In the genomic region with DNA sequence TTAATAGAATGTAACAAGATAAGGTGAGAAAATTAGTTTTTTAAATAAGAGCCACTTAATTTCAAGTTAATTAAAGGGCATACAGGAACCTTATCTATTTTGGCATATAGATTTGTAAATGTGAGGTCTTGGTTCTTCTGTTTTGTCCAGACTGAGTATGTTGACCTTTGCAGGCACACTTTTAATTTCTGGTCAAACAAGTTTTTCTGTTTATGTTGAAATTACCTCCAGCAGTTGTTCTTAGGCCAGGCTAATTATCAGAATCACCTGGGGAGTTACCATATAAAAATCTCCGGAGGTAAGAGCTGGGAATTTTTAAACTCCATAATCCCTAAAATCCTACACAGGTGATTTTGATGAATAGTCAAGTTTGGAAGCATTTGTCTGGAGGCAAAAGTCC, we compare ENCODE assay signal across 19 cellular contexts.
DNase-seq lines count a peak whose midpoint lies in the region; ATAC-seq, FAIRE-seq and TF ChIP-seq lines count a peak whose summit lies in the region.
"Had no signal": no experiment of that assay in that cellular context is flagged by ENCODE, and none has a peak within 500 bp of the region (broad histone marks: within the 10 kb centered on the region; RNA-seq: fewer than 3 reads in every experiment).

No MANE protein-coding gene starts in this region.

- H3K4me2 ChIP-seq in endothelial cell of umbilical vein (ENCODE audit: insufficient read depth, low read length) = peak overlapping the region; percentile 73
- H3K4me2 ChIP-seq: BLaER1 had no signal

- H3K36me3 ChIP-seq in endothelial cell of umbilical vein (ENCODE audit: control insufficient read depth in 2 of 2, extremely low read depth in 1 of 2, insufficient read depth in 2 of 2, low read length in 2 of 2) (no peaks in the 10 kb centered on the region), psoas muscle (ENCODE audit: insufficient read depth in 1 of 2, low read depth in 1 of 2) (no peaks in the 10 kb centered on the region), gastrocnemius medialis (no peaks in the 10 kb centered on the region)
- H3K36me3 ChIP-seq: BLaER1 had no signal

- TF ChIP-seq POLR2A in endothelial cell of umbilical vein (IDR thresholded peaks at IDR 0.05; ENCODE audit: low read depth, low read length) (no peak), gastrocnemius medialis (IDR thresholded peaks at IDR 0.05) (no peak)

- no peak for ATAC-seq in psoas muscle
- ATAC-seq in GM18907 (IDR thresholded peaks at IDR 0.05; ENCODE audit: unreplicated experiment) = no peak
- no peak for ATAC-seq in gastrocnemius medialis
- ATAC-seq: activated naive CD8-positive, alpha-beta T cell treated with anti-CD3 and anti-CD28 coated beads, Interleukin-2, amount 50 U/mL, for 24 hours; K562 had no signal

- peak overlapping the region; percentile 75 for H3K27ac Mint-ChIP-seq in HFFc6
- H3K27ac Mint-ChIP-seq: activated naive CD8-positive, alpha-beta T cell treated with anti-CD3 and anti-CD28 coated beads, Interleukin-2, amount 50 U/mL, for 24 hours had no signal

- whole genome bisulfite sequencing in psoas muscle, 3 donors = 41 to 54% (median 50%) methylated on average over 1 of the region's 1 CpG

- H3K9me3 ChIP-seq in endothelial cell of umbilical vein (replicated peaks; ENCODE audit: control insufficient read depth, insufficient read depth, low read length) = no peaks in the 10 kb centered on the region
- H3K9me3 ChIP-seq in psoas muscle = no peaks in the 10 kb centered on the region
- no peaks in the 10 kb centered on the region for H3K9me3 ChIP-seq in gastrocnemius medialis
- H3K9me3 ChIP-seq: BLaER1 had no signal

- no peaks in the 10 kb centered on the region for H3K27me3 Mint-ChIP-seq in HFFc6 (ENCODE audit: insufficient read depth)
- H3K27me3 Mint-ChIP-seq: activated naive CD8-positive, alpha-beta T cell treated with anti-CD3 and anti-CD28 coated beads, Interleukin-2, amount 50 U/mL, for 24 hours had no signal

- intact Hi-C loops in endothelial cell of umbilical vein (cut with micrococcal nuclease) = loop anchor here (1.0 to 10.0 kb wide), 10 partner anchors 9 to 953 kb away; no protein-coding TSS in a partner anchor
- intact Hi-C loops in psoas muscle (cut with DNase I) = loop anchor here in 1 of 2 donors (10.0 kb wide), 1 partner anchor 225 kb away; a partner anchor contains a TSS
- intact Hi-C loops in gastrocnemius medialis (cut with DNase I; ENCODE audit: low total_unique reads) = loop anchor here (10.0 kb wide), 1 partner anchor 225 kb away; a partner anchor contains a TSS

- no peaks in the 10 kb centered on the region for H4K20me1 ChIP-seq in endothelial cell of umbilical vein (replicated peaks; ENCODE audit: control insufficient read depth, extremely low read depth, insufficient read depth, low read length)
- H4K20me1 ChIP-seq: BLaER1 had no signal

- TF ChIP-seq CTCF in HFFc6 (IDR thresholded peaks at IDR 0.05) (no peak), endothelial cell of umbilical vein (IDR thresholded peaks at IDR 0.05; ENCODE audit: extremely low read depth in 1 of 2, insufficient read depth in 1 of 2, low read depth in 1 of 2, low read length in 2 of 2) (no peak), psoas muscle (IDR thresholded peaks at IDR 0.05) (no peak), gastrocnemius medialis (IDR thresholded peaks at IDR 0.05 in 4 of 5, conservative IDR thresholded peaks at IDR 0.05 in 1 of 5) (no peak)

- no peaks in the 10 kb centered on the region for H3K9me1 ChIP-seq in endothelial cell of umbilical vein (replicated peaks; ENCODE audit: control insufficient read depth, extremely low read depth, insufficient read depth, low read length)

- H3K27me3 ChIP-seq in endothelial cell of umbilical vein (ENCODE audit: control insufficient read depth in 2 of 2, insufficient read depth in 2 of 2, low read length in 2 of 2) (no peaks in the 10 kb centered on the region), psoas muscle (ENCODE audit: insufficient read depth in 3 of 3, low read length in 2 of 3) (no peaks in the 10 kb centered on the region), gastrocnemius medialis (no peaks in the 10 kb centered on the region)
- H3K27me3 ChIP-seq: BLaER1 had no signal

- dilution Hi-C loops in endothelial cell of umbilical vein (cut with MboI; ENCODE audit: extremely low pct_ligation_motif_present, low sequenced_read_pairs) = no loop called here

- DNase-seq in HFFc6 (no peak), NCI-H748 treated with DMSO at 0.1 percent for 48 hours (lab: John Stamatoyannopoulos, UW) (peak; percentile 40), endothelial cell of umbilical vein (ENCODE audit: low read depth, low spot score) (no peak), psoas muscle (no peak), SHP77 treated with DMSO at 0.1 percent for 48 hours (lab: John Stamatoyannopoulos, UW) (no peak), gastrocnemius medialis (no peak)
- DNase-seq: activated CD4-positive, CD25-positive, alpha-beta regulatory T cell; activated naive CD8-positive, alpha-beta T cell treated with anti-CD3 and anti-CD28 coated beads, Interleukin-2, amount 50 U/mL, for 24 hours; caudate nucleus; effector CD4-positive, alpha-beta T cell; GOT3; NCI-H2171; NK-92 treated with Interleukin-12 subunit alpha and Interleukin-12 subunit beta, amount 100 ng/mL, for 24 hours; nucleus accumbens; T-helper 2 cell had no signal

- POLR2A ChIA-PET in endothelial cell of umbilical vein (lab: Charles Lee) = interaction anchor here (0.9 to 1.8 kb wide), 2 partner anchors 227 to 228 kb away, joined by 3 to 5 read pairs; a partner anchor contains a TSS

- TSS peak; percentile 94 for BruUV-seq in endothelial cell of umbilical vein (replicated peaks; lab: Mats Ljungman, UMichigan)

- no peaks in the 10 kb centered on the region for H3K79me2 ChIP-seq in endothelial cell of umbilical vein (ENCODE audit: control insufficient read depth, insufficient read depth, low read length)

- FAIRE-seq in endothelial cell of umbilical vein (lab: Jason Lieb, UNC) = no peak
- FAIRE-seq: D721Med, K562 had no signal

- no peaks in the 10 kb centered on the region for H3K9me3 Mint-ChIP-seq in HFFc6

- peaks cover 91% of the 10 kb centered on the region for H3K4me1 Mint-ChIP-seq in HFFc6 (ENCODE audit: low read depth)
- H3K4me1 Mint-ChIP-seq: activated naive CD8-positive, alpha-beta T cell treated with anti-CD3 and anti-CD28 coated beads, Interleukin-2, amount 50 U/mL, for 24 hours had no signal

- H3K4me3 Mint-ChIP-seq in HFFc6 = no peak overlapping the region
- H3K4me3 Mint-ChIP-seq: activated naive CD8-positive, alpha-beta T cell treated with anti-CD3 and anti-CD28 coated beads, Interleukin-2, amount 50 U/mL, for 24 hours had no signal

- CTCF ChIA-PET in endothelial cell of umbilical vein (lab: Charles Lee) = no interaction called here

- H2AFZ ChIP-seq in endothelial cell of umbilical vein (ENCODE audit: low read depth, low read length) = no peak overlapping the region

- in situ Hi-C loops in gastrocnemius medialis (cut with MboI; ENCODE audit: low sequenced_read_pairs in 4 of 4) = no loop called here

- peaks cover 7% of the 10 kb centered on the region for H3K36me3 Mint-ChIP-seq in HFFc6 (ENCODE audit: low read depth)

- no peak overlapping the region for H3K4me3 ChIP-seq in endothelial cell of umbilical vein (replicated peaks in 1 of 3; ENCODE audit: insufficient read depth in 1 of 3, low read depth in 1 of 3, low read length in 3 of 3)
- H3K4me3 ChIP-seq in psoas muscle = no peak overlapping the region
- H3K4me3 ChIP-seq in gastrocnemius medialis = no peak overlapping the region
- H3K4me3 ChIP-seq: BLaER1, K562 had no signal

- H3K4me1 ChIP-seq in endothelial cell of umbilical vein (ENCODE audit: control insufficient read depth, extremely low read depth, insufficient read depth, low read length) = peaks cover 36% of the 10 kb centered on the region
- H3K4me1 ChIP-seq in psoas muscle = peaks cover 46% of the 10 kb centered on the region
- H3K4me1 ChIP-seq in gastrocnemius medialis = peaks cover 37 to 38% of the 10 kb centered on the region in 2 donors
- H3K4me1 ChIP-seq: BLaER1 had no signal

- peak overlapping the region; percentile 98 for H3K27ac ChIP-seq in endothelial cell of umbilical vein (ENCODE audit: insufficient read depth, low read depth, low read length)
- peak overlapping the region; percentile 24 for H3K27ac ChIP-seq in psoas muscle
- H3K27ac ChIP-seq in gastrocnemius medialis = no peak overlapping the region
- H3K27ac ChIP-seq: BLaER1 had no signal

- peak overlapping the region; percentile 85 for H3K9ac ChIP-seq in endothelial cell of umbilical vein (replicated peaks; ENCODE audit: extremely low read depth, insufficient read depth, low read length)
- H3K9ac ChIP-seq: BLaER1 had no signal

TF ChIP-seq in endothelial cell of umbilical vein, 7 proteins besides CTCF, POLR2A, EP300 and RAD21:
- TF ChIP-seq MYC (IDR thresholded peaks at IDR 0.05; ENCODE audit: low read depth, low read length) (no peak), JUN (IDR thresholded peaks at IDR 0.05; ENCODE audit: borderline replicate concordance, insufficient read depth, insufficient read length, low read depth) (no peak), POLR2AphosphoS5 (IDR thresholded peaks at IDR 0.05; ENCODE audit: insufficient read depth, low read depth, low read length) (no peak), FOS (IDR thresholded peaks at IDR 0.05; ENCODE audit: borderline replicate concordance, insufficient read depth, low read length) (no peak), EZH2 (IDR thresholded peaks at IDR 0.05; ENCODE audit: borderline replicate concordance, low read depth, low read length, severe bottlenecking) (no peak), GATA2 (IDR thresholded peaks at IDR 0.05; ENCODE audit: insufficient read depth, insufficient read length, low read depth, low read length) (no peak)
- TF ChIP-seq, protein P1, sequence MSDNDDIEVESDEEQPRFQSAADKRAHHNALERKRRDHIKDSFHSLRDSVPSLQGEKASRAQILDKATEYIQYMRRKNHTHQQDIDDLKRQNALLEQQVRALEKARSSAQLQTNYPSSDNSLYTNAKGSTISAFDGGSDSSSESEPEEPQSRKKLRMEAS (IDR thresholded peaks at IDR 0.05; ENCODE audit: insufficient read depth, insufficient read length) = no peak

Comparison
In these comparisons a context has a peak if more than half of its experiments do, and no peak if none do; other contexts are left out.
1. H3K27ac ChIP-seq: peak in endothelial cell of umbilical vein (single experiment) and psoas muscle (single experiment); none in gastrocnemius medialis (0 of 4).